ENCODE assay signal across 10 cellular contexts in genomic region chr10:15325243-15326002, GRCh38. TPM values are rescaled to one million over a fixed set of nuclear protein-coding genes. Genes with fewer than 3 reads are reported as not detected.
DNase-seq lines count a peak whose midpoint lies in the region; ATAC-seq and FAIRE-seq lines count a peak whose summit lies in the region.
"Had no signal": no experiment of that assay in that cellular context is flagged by ENCODE, and none has a peak within 500 bp of the region (broad histone marks: within the 10 kb centered on the region; RNA-seq: fewer than 3 reads in every experiment).

No MANE protein-coding gene starts in this region.

- peak; percentile 46 for ATAC-seq in left ventricle myocardium superior
- ATAC-seq in GM21825 (IDR thresholded peaks at IDR 0.05; ENCODE audit: unreplicated experiment), result no peak
- ATAC-seq in HG03097 (IDR thresholded peaks at IDR 0.05; ENCODE audit: low FRiP score, unreplicated experiment), result no peak

- H3K27ac Mint-ChIP-seq in immature natural killer cell, result no peak overlapping the region

- intact Hi-C loops in left ventricle myocardium superior (cut with micrococcal nuclease), result no loop called here

- H3K4me1 Mint-ChIP-seq in immature natural killer cell, result peaks cover 0 to 1% of the 10 kb centered on the region in 2 donors

- H3K27me3 Mint-ChIP-seq in immature natural killer cell (ENCODE audit: low read depth in 3 of 3), result peaks cover 0 to 7% (median 0%) of the 10 kb centered on the region in 3 donors

- no peak overlapping the region for H3K4me3 Mint-ChIP-seq in immature natural killer cell

- no peaks in the 10 kb centered on the region for H3K36me3 Mint-ChIP-seq in immature natural killer cell

- DNase-seq in stimulated activated CD4-positive, alpha-beta T cell treated with anti-CD3 and anti-CD28 coated beads, Interleukin-15, amount 100 ng/mL, for 24 hours, result peak; percentile 5
- DNase-seq in stimulated activated CD4-positive, alpha-beta T cell treated with anti-CD3 and anti-CD28 coated beads, Interleukin-2, amount 100 ng/mL, for 48 hours, result no peak
- DNase-seq in amniotic epithelial cell (ENCODE audit: low read depth) (peak; percentile 69), left ventricle myocardium superior (peak; percentile 43), urothelium cell line (ENCODE audit: low spot score) (peak; percentile 78), immature natural killer cell (no peak)
- DNase-seq: activated CD4-positive, alpha-beta T cell treated with anti-CD3 and anti-CD28 coated beads, Interleukin-2, amount 50 U/mL, for 4 hours had no signal

- no peaks in the 10 kb centered on the region for H3K9me3 Mint-ChIP-seq in immature natural killer cell

- FAIRE-seq in urothelium cell line (lab: Jason Lieb, UNC), result peak; percentile 81
- FAIRE-seq: colon had no signal

RNA-seq across cellular contexts. Expression of gene FAM171A1, which starts 45.7 kb away (rescaled TPM):
- 11.6 TPM for total RNA-seq in left ventricle myocardium superior
- polyA plus RNA-seq in immature natural killer cell, result 1 to 10 TPM in 2 of 3 donors, under 1 TPM in 1; 0.62 to 2.4 (median 1.1) TPM

Comparison
In these comparisons a context has a peak if more than half of its experiments do, and no peak if none do; other contexts are left out.
1. DNase-seq: peak in stimulated activated CD4-positive, alpha-beta T cell treated with anti-CD3 and anti-CD28 coated beads, Interleukin-15, amount 100 ng/mL, for 24 hours (single experiment), amniotic epithelial cell (single experiment), left ventricle myocardium superior (single experiment) and urothelium cell line (single experiment); none in stimulated activated CD4-positive, alpha-beta T cell treated with anti-CD3 and anti-CD28 coated beads, Interleukin-2, amount 100 ng/mL, for 48 hours (0 of 2) and immature natural killer cell (0 of 3).